In genomic region chr2:43221660-43222471, GRCh38 we compare ENCODE assay signal across 1 cellular context.
TF ChIP-seq lines count a peak whose summit lies in the region.

No MANE protein-coding gene starts in this region.

TF ChIP-seq in K562, 482 proteins besides CTCF, POLR2A, EP300 and RAD21 (continued from another document and continues in another):
- TF ChIP-seq, protein P1, sequence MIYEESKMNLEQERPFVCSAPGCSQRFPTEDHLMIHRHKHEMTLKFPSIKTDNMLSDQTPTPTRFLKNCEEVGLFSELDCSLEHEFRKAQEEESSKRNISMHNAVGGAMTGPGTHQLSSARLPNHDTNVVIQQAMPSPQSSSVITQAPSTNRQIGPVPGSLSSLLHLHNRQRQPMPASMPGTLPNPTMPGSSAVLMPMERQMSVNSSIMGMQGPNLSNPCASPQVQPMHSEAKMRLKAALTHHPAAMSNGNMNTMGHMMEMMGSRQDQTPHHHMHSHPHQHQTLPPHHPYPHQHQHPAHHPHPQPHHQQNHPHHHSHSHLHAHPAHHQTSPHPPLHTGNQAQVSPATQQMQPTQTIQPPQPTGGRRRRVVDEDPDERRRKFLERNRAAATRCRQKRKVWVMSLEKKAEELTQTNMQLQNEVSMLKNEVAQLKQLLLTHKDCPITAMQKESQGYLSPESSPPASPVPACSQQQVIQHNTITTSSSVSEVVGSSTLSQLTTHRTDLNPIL (CRISPR knock-in tag; IDR thresholded peaks at IDR 0.05): no peak
- TF ChIP-seq, protein P2, sequence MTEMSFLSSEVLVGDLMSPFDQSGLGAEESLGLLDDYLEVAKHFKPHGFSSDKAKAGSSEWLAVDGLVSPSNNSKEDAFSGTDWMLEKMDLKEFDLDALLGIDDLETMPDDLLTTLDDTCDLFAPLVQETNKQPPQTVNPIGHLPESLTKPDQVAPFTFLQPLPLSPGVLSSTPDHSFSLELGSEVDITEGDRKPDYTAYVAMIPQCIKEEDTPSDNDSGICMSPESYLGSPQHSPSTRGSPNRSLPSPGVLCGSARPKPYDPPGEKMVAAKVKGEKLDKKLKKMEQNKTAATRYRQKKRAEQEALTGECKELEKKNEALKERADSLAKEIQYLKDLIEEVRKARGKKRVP (CRISPR knock-in tag; IDR thresholded peaks at IDR 0.05): peak; percentile 28; the same call in 1 of the 2 replicates
- TF ChIP-seq PURB (CRISPR knock-in tag; IDR thresholded peaks at IDR 0.05; ENCODE audit: low read depth) (no peak), MXI1 (IDR thresholded peaks at IDR 0.05; ENCODE audit: low read depth, low read length) (peak; percentile 59), JUN (IDR thresholded peaks at IDR 0.05; ENCODE audit: borderline replicate concordance, low read depth, low read length) (peak; percentile 81), JUN (CRISPR knock-in tag; IDR thresholded peaks at IDR 0.05; ENCODE audit: borderline replicate concordance) (no peak), ZNF408 (CRISPR knock-in tag; IDR thresholded peaks at IDR 0.05; ENCODE audit: low read depth) (no peak), CBX8 (IDR thresholded peaks at IDR 0.05; ENCODE audit: borderline replicate concordance, extremely low read depth, low read depth, low read length, poor library complexity, severe bottlenecking) (no peak), KDM4B (IDR thresholded peaks at IDR 0.05; ENCODE audit: borderline replicate concordance in 2 of 2, low read depth in 1 of 2) (0 out of 4 replicates have a peak, but pooled peaks of 1 of the 2 experiments have one; percentile 66), ARID1B (IDR thresholded peaks at IDR 0.05) (peak; percentile 63), ZBED1 (IDR thresholded peaks at IDR 0.05) (no peak), ZBTB26 (CRISPR knock-in tag; IDR thresholded peaks at IDR 0.05) (0 out of 2 replicates have a peak, but pooled peaks have one; percentile 7), ESRRA (IDR thresholded peaks at IDR 0.05; ENCODE audit: borderline replicate concordance, low read depth) (peak; percentile 48; the same call in 1 of the 2 replicates), POLR2AphosphoS5 (IDR thresholded peaks at IDR 0.05; ENCODE audit: control insufficient read depth, insufficient read depth, low read depth, low read length) (peak; percentile 91), CHD4 (IDR thresholded peaks at IDR 0.05; ENCODE audit: insufficient read depth, insufficient replicate concordance, low read depth, low read length, poor library complexity, severe bottlenecking) (no peak), PML (IDR thresholded peaks at IDR 0.05; ENCODE audit: low read length) (peak; percentile 69), SAFB (IDR thresholded peaks at IDR 0.05; ENCODE audit: borderline replicate concordance, low read depth, low read length) (no peak), CAMTA2 (CRISPR knock-in tag; conservative IDR thresholded peaks at IDR 0.05) (peak; percentile 91), ZC3H4 (CRISPR knock-in tag; IDR thresholded peaks at IDR 0.05; ENCODE audit: borderline replicate concordance) (no peak), NR1H2 (CRISPR knock-in tag; IDR thresholded peaks at IDR 0.05) (no peak), ELF2 (CRISPR knock-in tag; IDR thresholded peaks at IDR 0.05) (peak; percentile 72), CREB1 (IDR thresholded peaks at IDR 0.05) (no peak), CREB1 (CRISPR knock-in tag; IDR thresholded peaks at IDR 0.05) (0 out of 2 replicates have a peak, but pooled peaks have one; percentile 11), ZNF134 (CRISPR knock-in tag; conservative IDR thresholded peaks at IDR 0.05) (0 out of 2 replicates have a peak, but pooled peaks have one; percentile 20), JUND (IDR thresholded peaks at IDR 0.05; ENCODE audit: borderline replicate concordance, low read depth, low read length) (peak; percentile 98), JUND (tag; IDR thresholded peaks at IDR 0.05; ENCODE audit: borderline replicate concordance, low read depth, low read length) (peak; percentile 95; the same call in 2 of the 3 replicates), MTA3 (IDR thresholded peaks at IDR 0.05; ENCODE audit: borderline replicate concordance) (0 out of 2 replicates have a peak, but pooled peaks have one; percentile 71), FOXA1 (IDR thresholded peaks at IDR 0.05; ENCODE audit: borderline replicate concordance) (no peak), RB1 (IDR thresholded peaks at IDR 0.05; ENCODE audit: low read depth) (0 out of 2 replicates have a peak, but pooled peaks have one; percentile 30), SLC30A9 (CRISPR knock-in tag; IDR thresholded peaks at IDR 0.05) (no peak), RAD51 (IDR thresholded peaks at IDR 0.05; ENCODE audit: borderline replicate concordance, low read depth) (peak; percentile 93), ZNF143 (CRISPR knock-in tag; IDR thresholded peaks at IDR 0.05) (no peak), ZNF589 (CRISPR knock-in tag; IDR thresholded peaks at IDR 0.05; ENCODE audit: low read depth) (0 out of 2 replicates have a peak, but pooled peaks have one; percentile 6), ZKSCAN8 (CRISPR knock-in tag; IDR thresholded peaks at IDR 0.05) (no peak), HEY1 (CRISPR knock-in tag; IDR thresholded peaks at IDR 0.05; ENCODE audit: borderline replicate concordance) (0 out of 2 replicates have a peak, but pooled peaks have one; percentile 55), ZKSCAN1 (IDR thresholded peaks at IDR 0.05; ENCODE audit: low read depth, low read length) (no peak), STAG1 (CRISPR knock-in tag; IDR thresholded peaks at IDR 0.05; ENCODE audit: borderline replicate concordance) (no peak), GTF2F1 (IDR thresholded peaks at IDR 0.05; ENCODE audit: low read depth, low read length) (no peak), RBFOX2 (IDR thresholded peaks at IDR 0.05; ENCODE audit: low read depth, low read length) (peak; percentile 61; the same call in 1 of the 2 replicates), SRF (CRISPR knock-in tag; IDR thresholded peaks at IDR 0.05) (peak in 1 of 2 experiments; percentile 63; a peak in 2 of 4 replicates), ZNF384 (IDR thresholded peaks at IDR 0.05; ENCODE audit: low read depth, low read length) (peak; percentile 62), ZBTB17 (CRISPR knock-in tag; IDR thresholded peaks at IDR 0.05) (peak; percentile 89), TARDBP (IDR thresholded peaks at IDR 0.05) (0 out of 2 replicates have a peak, but pooled peaks have one; percentile 16), USF1 (CRISPR knock-in tag; IDR thresholded peaks at IDR 0.05) (peak; percentile 98), ZNF655 (CRISPR knock-in tag; IDR thresholded peaks at IDR 0.05) (0 out of 2 replicates have a peak, but pooled peaks have one; percentile 53), ZNF830 (CRISPR knock-in tag; IDR thresholded peaks at IDR 0.05) (no peak), FOS (IDR thresholded peaks at IDR 0.05; ENCODE audit: extremely low read depth, insufficient read length) (peak; percentile 63), TEAD1 (CRISPR knock-in tag; IDR thresholded peaks at IDR 0.05) (0 out of 4 replicates have a peak, but pooled peaks of 1 of the 2 experiments have one; percentile 22), NRF1 (conservative IDR thresholded peaks at IDR 0.05 in 1 of 2, IDR thresholded peaks at IDR 0.05 in 1 of 2) (peak in 1 of 2 experiments; percentile 22; a peak in 1 of 4 replicates), ZNF274 (IDR thresholded peaks at IDR 0.05; ENCODE audit: borderline replicate concordance, low read depth, low read length) (no peak), ILK (tag; IDR thresholded peaks at IDR 0.05; ENCODE audit: borderline replicate concordance, low read depth) (no peak), HNRNPL (IDR thresholded peaks at IDR 0.05; ENCODE audit: low read depth, low read length) (no peak), ZSCAN32 (CRISPR knock-in tag; IDR thresholded peaks at IDR 0.05) (0 out of 2 replicates have a peak, but pooled peaks have one; percentile 58), SP2 (IDR thresholded peaks at IDR 0.05; ENCODE audit: extremely low read depth, low read depth, low read length, poor library complexity, severe bottlenecking) (no peak)
- TF ChIP-seq, protein P3, sequence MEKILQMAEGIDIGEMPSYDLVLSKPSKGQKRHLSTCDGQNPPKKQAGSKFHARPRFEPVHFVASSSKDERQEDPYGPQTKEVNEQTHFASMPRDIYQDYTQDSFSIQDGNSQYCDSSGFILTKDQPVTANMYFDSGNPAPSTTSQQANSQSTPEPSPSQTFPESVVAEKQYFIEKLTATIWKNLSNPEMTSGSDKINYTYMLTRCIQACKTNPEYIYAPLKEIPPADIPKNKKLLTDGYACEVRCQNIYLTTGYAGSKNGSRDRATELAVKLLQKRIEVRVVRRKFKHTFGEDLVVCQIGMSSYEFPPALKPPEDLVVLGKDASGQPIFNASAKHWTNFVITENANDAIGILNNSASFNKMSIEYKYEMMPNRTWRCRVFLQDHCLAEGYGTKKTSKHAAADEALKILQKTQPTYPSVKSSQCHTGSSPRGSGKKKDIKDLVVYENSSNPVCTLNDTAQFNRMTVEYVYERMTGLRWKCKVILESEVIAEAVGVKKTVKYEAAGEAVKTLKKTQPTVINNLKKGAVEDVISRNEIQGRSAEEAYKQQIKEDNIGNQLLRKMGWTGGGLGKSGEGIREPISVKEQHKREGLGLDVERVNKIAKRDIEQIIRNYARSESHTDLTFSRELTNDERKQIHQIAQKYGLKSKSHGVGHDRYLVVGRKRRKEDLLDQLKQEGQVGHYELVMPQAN (IDR thresholded peaks at IDR 0.05; ENCODE audit: borderline replicate concordance): peak; percentile 85
- TF ChIP-seq, protein P4, sequence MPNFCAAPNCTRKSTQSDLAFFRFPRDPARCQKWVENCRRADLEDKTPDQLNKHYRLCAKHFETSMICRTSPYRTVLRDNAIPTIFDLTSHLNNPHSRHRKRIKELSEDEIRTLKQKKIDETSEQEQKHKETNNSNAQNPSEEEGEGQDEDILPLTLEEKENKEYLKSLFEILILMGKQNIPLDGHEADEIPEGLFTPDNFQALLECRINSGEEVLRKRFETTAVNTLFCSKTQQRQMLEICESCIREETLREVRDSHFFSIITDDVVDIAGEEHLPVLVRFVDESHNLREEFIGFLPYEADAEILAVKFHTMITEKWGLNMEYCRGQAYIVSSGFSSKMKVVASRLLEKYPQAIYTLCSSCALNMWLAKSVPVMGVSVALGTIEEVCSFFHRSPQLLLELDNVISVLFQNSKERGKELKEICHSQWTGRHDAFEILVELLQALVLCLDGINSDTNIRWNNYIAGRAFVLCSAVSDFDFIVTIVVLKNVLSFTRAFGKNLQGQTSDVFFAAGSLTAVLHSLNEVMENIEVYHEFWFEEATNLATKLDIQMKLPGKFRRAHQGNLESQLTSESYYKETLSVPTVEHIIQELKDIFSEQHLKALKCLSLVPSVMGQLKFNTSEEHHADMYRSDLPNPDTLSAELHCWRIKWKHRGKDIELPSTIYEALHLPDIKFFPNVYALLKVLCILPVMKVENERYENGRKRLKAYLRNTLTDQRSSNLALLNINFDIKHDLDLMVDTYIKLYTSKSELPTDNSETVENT (CRISPR knock-in tag; IDR thresholded peaks at IDR 0.05): no peak; the same call in 1 of the 2 replicates
- TF ChIP-seq, protein P5, sequence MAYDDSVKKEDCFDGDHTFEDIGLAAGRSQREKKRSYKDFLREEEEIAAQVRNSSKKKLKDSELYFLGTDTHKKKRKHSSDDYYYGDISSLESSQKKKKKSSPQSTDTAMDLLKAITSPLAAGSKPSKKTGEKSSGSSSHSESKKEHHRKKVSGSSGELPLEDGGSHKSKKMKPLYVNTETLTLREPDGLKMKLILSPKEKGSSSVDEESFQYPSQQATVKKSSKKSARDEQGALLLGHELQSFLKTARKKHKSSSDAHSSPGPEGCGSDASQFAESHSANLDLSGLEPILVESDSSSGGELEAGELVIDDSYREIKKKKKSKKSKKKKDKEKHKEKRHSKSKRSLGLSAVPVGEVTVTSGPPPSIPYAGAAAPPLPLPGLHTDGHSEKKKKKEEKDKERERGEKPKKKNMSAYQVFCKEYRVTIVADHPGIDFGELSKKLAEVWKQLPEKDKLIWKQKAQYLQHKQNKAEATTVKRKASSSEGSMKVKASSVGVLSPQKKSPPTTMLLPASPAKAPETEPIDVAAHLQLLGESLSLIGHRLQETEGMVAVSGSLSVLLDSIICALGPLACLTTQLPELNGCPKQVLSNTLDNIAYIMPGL (CRISPR knock-in tag; IDR thresholded peaks at IDR 0.05): no peak
- TF ChIP-seq, protein P6, sequence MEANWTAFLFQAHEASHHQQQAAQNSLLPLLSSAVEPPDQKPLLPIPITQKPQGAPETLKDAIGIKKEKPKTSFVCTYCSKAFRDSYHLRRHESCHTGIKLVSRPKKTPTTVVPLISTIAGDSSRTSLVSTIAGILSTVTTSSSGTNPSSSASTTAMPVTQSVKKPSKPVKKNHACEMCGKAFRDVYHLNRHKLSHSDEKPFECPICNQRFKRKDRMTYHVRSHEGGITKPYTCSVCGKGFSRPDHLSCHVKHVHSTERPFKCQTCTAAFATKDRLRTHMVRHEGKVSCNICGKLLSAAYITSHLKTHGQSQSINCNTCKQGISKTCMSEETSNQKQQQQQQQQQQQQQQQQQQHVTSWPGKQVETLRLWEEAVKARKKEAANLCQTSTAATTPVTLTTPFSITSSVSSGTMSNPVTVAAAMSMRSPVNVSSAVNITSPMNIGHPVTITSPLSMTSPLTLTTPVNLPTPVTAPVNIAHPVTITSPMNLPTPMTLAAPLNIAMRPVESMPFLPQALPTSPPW (CRISPR knock-in tag; IDR thresholded peaks at IDR 0.05): peak; percentile 24; the same call in 1 of the 2 replicates
